In the genomic region with DNA sequence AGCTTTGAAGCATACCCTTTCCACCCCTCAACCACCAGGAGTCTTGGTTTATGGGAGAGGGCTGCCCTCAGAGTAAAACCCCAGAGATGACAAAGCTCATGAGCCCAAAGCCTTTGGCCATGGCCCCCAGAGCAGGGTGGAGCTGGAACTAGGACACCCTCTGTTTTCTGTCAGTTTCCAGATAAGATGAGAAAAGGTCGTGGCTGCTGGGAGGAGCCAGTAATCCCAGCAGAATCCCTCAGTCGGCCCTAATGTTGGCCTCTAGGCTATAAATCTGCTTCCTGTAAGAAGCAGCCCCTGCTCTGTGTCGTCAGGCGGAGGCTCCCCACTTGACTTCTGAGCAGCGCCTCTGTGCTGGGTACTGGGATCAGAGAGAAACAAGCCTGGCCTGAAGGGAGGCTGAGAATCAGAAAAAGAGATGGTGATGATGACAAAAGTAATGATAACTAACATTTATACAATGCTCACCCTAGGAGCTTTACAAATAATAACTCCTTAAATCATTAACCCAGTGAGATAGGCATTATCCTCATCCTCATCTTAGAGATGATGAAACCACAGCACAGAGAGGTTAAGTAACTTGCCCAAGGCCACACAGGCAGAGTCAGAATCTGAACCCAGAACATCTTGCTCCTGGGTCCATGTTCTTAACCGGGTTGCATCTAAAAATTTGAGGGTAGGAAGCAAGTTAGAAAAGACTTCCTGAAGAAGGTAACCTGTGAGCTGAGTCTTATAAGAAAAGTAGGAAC, we compare ENCODE assay signal across 26 cellular contexts.
A peak's percentile ranks its signal among the peaks of the same experiment; 100 is the strongest.
DNase-seq lines count a peak whose midpoint lies in the region; ATAC-seq and TF ChIP-seq lines count a peak whose summit lies in the region.
"Had no signal": no experiment of that assay in that cellular context is flagged by ENCODE, and none has a peak within 500 bp of the region (broad histone marks: within the 10 kb centered on the region; RNA-seq: fewer than 3 reads in every experiment).

No MANE protein-coding gene starts in this region.

- 0 out of 2 replicates have a peak overlapping the region, but pooled peaks have one; percentile 43 for H2AFZ ChIP-seq in GM23338

- H3K4me1 Mint-ChIP-seq in GM23338 (peaks cover 5% of the 10 kb centered on the region), neural crest cell (peaks cover 51% of the 10 kb centered on the region)
- H3K4me1 Mint-ChIP-seq: activated naive CD4-positive, alpha-beta T cell treated with anti-CD3 and anti-CD28 coated beads, Interleukin-2, amount 50 U/mL, for 24 hours; central memory CD8-positive, alpha-beta T cell had no signal

- no peak overlapping the region for H3K4me2 ChIP-seq in GM23338
- H3K4me2 ChIP-seq: BLaER1 treated with 17β-estradiol and CSF1 and Interleukin-3, amounts not matched to agents 10 nM and 100 nM had no signal

- ATAC-seq in GM23338, result peak; percentile 36; the same call in 1 of the 3 replicates

- H3K4me3 ChIP-seq in GM23338, result no peak overlapping the region
- no peak overlapping the region for H3K4me3 ChIP-seq in WERI-Rb-1 (ENCODE audit: low read depth, low read length)
- H3K4me3 ChIP-seq in right atrium auricular region, result no peak overlapping the region
- no peak overlapping the region for H3K4me3 ChIP-seq in breast epithelium
- H3K4me3 ChIP-seq: BLaER1 treated with 17β-estradiol and CSF1 and Interleukin-3, amounts not matched to agents 10 nM and 100 nM; psoas muscle; skin epidermis had no signal

- H4K20me1 ChIP-seq in GM23338 (replicated peaks; ENCODE audit: insufficient read depth), result no peaks in the 10 kb centered on the region
- H4K20me1 ChIP-seq: BLaER1 treated with 17β-estradiol and CSF1 and Interleukin-3, amounts not matched to agents 10 nM and 100 nM had no signal

- H3K27me3 Mint-ChIP-seq in GM23338 (ENCODE audit: insufficient read depth, low read depth, poor library complexity) (peaks cover 1% of the 10 kb centered on the region), neural crest cell (ENCODE audit: low read depth) (no peaks in the 10 kb centered on the region)
- H3K27me3 Mint-ChIP-seq: central memory CD8-positive, alpha-beta T cell had no signal

- TF ChIP-seq CTCF in GM23338 (conservative IDR thresholded peaks at IDR 0.05; ENCODE audit: low read depth in 2 of 2), result no peak
- no peak for TF ChIP-seq CTCF in WERI-Rb-1 (IDR thresholded peaks at IDR 0.05; ENCODE audit: low read depth, low read length)
- no peak for TF ChIP-seq CTCF in right atrium auricular region (IDR thresholded peaks at IDR 0.05)
- no peak for TF ChIP-seq CTCF in neural crest cell (conservative IDR thresholded peaks at IDR 0.05)
- TF ChIP-seq CTCF in breast epithelium (IDR thresholded peaks at IDR 0.05), result no peak

- H3K9me3 Mint-ChIP-seq in GM23338 (no peaks in the 10 kb centered on the region), neural crest cell (peaks cover 3% of the 10 kb centered on the region)
- H3K9me3 Mint-ChIP-seq: activated naive CD4-positive, alpha-beta T cell treated with anti-CD3 and anti-CD28 coated beads, Interleukin-2, amount 50 U/mL, for 24 hours had no signal

- H3K36me3 ChIP-seq in GM23338 (ENCODE audit: insufficient read depth) (no peaks in the 10 kb centered on the region), WERI-Rb-1 (no peaks in the 10 kb centered on the region), right atrium auricular region (no peaks in the 10 kb centered on the region), breast epithelium (no peaks in the 10 kb centered on the region)
- H3K36me3 ChIP-seq: BLaER1 treated with 17β-estradiol and CSF1 and Interleukin-3, amounts not matched to agents 10 nM and 100 nM; neutrophil had no signal

- no peak for DNase-seq in GM23338 (ENCODE audit: low spot score)
- DNase-seq in WERI-Rb-1, result peak; percentile 14
- no peak for DNase-seq in right atrium auricular region (ENCODE audit: low spot score)
- DNase-seq in neural crest cell (ENCODE audit: low read depth, low spot score), result no peak
- no peak for DNase-seq in dedifferentiated amniotic fluid mesenchymal stem cell (ENCODE audit: extremely low spot score)
- no peak for DNase-seq in DMS153 (lab: John Stamatoyannopoulos, UW)
- no peak for DNase-seq in breast epithelium (ENCODE audit: low spot score in 2 of 2)
- DNase-seq in Kasumi-1 (lab: John Stamatoyannopoulos, UW), result no peak
- DNase-seq: ACHN; activated CD4-positive, alpha-beta T cell treated with anti-CD3 and anti-CD28 coated beads, Interleukin-2, amount 50 U/mL, for 48 hours; activated CD8-positive, alpha-beta memory T cell treated with anti-CD3 and anti-CD28 coated beads, Interleukin-2, amount 50 U/mL, for 4 hours; aorta; DND-41; left cardiac atrium; NCI-H1694 treated with DMSO at 0.1 percent for 48 hours; NCI-H526 treated with DMSO at 0.1 percent for 48 hours; RPMI8226; stimulated activated CD4-positive, alpha-beta T cell treated with anti-CD3 and anti-CD28 coated beads, Interleukin-1b, Interleukin-23, amount 100 ng/mL, for 48 hours; SW 1271 had no signal

- no peak overlapping the region for H3K4me3 Mint-ChIP-seq in GM23338
- no peak overlapping the region for H3K4me3 Mint-ChIP-seq in neural crest cell
- H3K4me3 Mint-ChIP-seq: activated naive CD4-positive, alpha-beta T cell treated with anti-CD3 and anti-CD28 coated beads, Interleukin-2, amount 50 U/mL, for 24 hours; central memory CD8-positive, alpha-beta T cell had no signal

- no peaks in the 10 kb centered on the region for H3K79me2 ChIP-seq in GM23338 (replicated peaks; ENCODE audit: insufficient read depth)

- H3F3A ChIP-seq in GM23338 (replicated peaks; ENCODE audit: low read depth), result no peaks in the 10 kb centered on the region

- H3K36me3 Mint-ChIP-seq in GM23338 (ENCODE audit: low read depth) (no peaks in the 10 kb centered on the region), neural crest cell (ENCODE audit: low read depth) (no peaks in the 10 kb centered on the region)
- H3K36me3 Mint-ChIP-seq: activated naive CD4-positive, alpha-beta T cell treated with anti-CD3 and anti-CD28 coated beads, Interleukin-2, amount 50 U/mL, for 24 hours had no signal

- intact Hi-C loops in breast epithelium (cut with DNase I; ENCODE audit: low total_unique reads), result no loop called here

- no peak for TF ChIP-seq POLR2A in breast epithelium (IDR thresholded peaks at IDR 0.05)

- no peaks in the 10 kb centered on the region for H3K4me1 ChIP-seq in GM23338 (ENCODE audit: insufficient read depth)
- peaks cover 0 to 18% of the 10 kb centered on the region in 2 donors for H3K4me1 ChIP-seq in right atrium auricular region
- H3K4me1 ChIP-seq in breast epithelium, result no peaks in the 10 kb centered on the region
- H3K4me1 ChIP-seq: psoas muscle had no signal

- H3K27ac Mint-ChIP-seq in GM23338, result no peak overlapping the region
- H3K27ac Mint-ChIP-seq in neural crest cell (ENCODE audit: unreplicated experiment), result peak overlapping the region; percentile 37
- H3K27ac Mint-ChIP-seq: activated naive CD4-positive, alpha-beta T cell treated with anti-CD3 and anti-CD28 coated beads, Interleukin-2, amount 50 U/mL, for 24 hours had no signal

- no peaks in the 10 kb centered on the region for H3K27me3 ChIP-seq in GM23338 (ENCODE audit: insufficient read depth)
- H3K27me3 ChIP-seq in WERI-Rb-1 (ENCODE audit: insufficient read depth, low read depth, severe bottlenecking), result peaks cover 3% of the 10 kb centered on the region
- no peaks in the 10 kb centered on the region for H3K27me3 ChIP-seq in right atrium auricular region
- peaks cover 0 to 3% of the 10 kb centered on the region in 2 donors for H3K27me3 ChIP-seq in breast epithelium
- H3K27me3 ChIP-seq: BLaER1 treated with 17β-estradiol and CSF1 and Interleukin-3, amounts not matched to agents 10 nM and 100 nM had no signal

- no peaks in the 10 kb centered on the region for H3K9me2 ChIP-seq in GM23338 (ENCODE audit: insufficient read depth)

- H3K27ac ChIP-seq in GM23338 (ENCODE audit: low read depth), result no peak overlapping the region
- H3K27ac ChIP-seq in WERI-Rb-1, result no peak overlapping the region
- peak overlapping the region; percentile 33 to 57 for H3K27ac ChIP-seq in right atrium auricular region
- no peak overlapping the region for H3K27ac ChIP-seq in breast epithelium
- H3K27ac ChIP-seq: BLaER1 treated with 17β-estradiol and CSF1 and Interleukin-3, amounts not matched to agents 10 nM and 100 nM; neutrophil; psoas muscle had no signal

- H3K9me3 ChIP-seq in WERI-Rb-1 (ENCODE audit: severe bottlenecking), result no peaks in the 10 kb centered on the region
- no peaks in the 10 kb centered on the region for H3K9me3 ChIP-seq in right atrium auricular region
- H3K9me3 ChIP-seq in breast epithelium, result no peaks in the 10 kb centered on the region
- H3K9me3 ChIP-seq: BLaER1 treated with 17β-estradiol and CSF1 and Interleukin-3, amounts not matched to agents 10 nM and 100 nM; Caco-2; neutrophil; psoas muscle had no signal

Comparison
In these comparisons a context has a peak if more than half of its experiments do, and no peak if none do; other contexts are left out.
1. H3K27ac ChIP-seq: peak in right atrium auricular region (2 of 2); none in GM23338 (single experiment), WERI-Rb-1 (single experiment) and breast epithelium (0 of 2).